Comparison of ENCODE assay signal across 24 cellular contexts in genomic region chr1:51651552-51651942, GRCh38. TPM values are rescaled to one million over a fixed set of nuclear protein-coding genes. Genes with fewer than 3 reads are reported as not detected.
DNase-seq lines count a peak whose midpoint lies in the region; ATAC-seq, FAIRE-seq and TF ChIP-seq lines count a peak whose summit lies in the region.
"Had no signal": no experiment of that assay in that cellular context is flagged by ENCODE, and none has a peak within 500 bp of the region (broad histone marks: within the 10 kb centered on the region; RNA-seq: fewer than 3 reads in every experiment).

No MANE protein-coding gene starts in this region.

- H3K27ac ChIP-seq in A549: no peak overlapping the region
- no peak overlapping the region for H3K27ac ChIP-seq in HEK293 (ENCODE audit: extremely low read depth, low read depth, low read length)
- H3K27ac ChIP-seq in smooth muscle cell (ENCODE audit: low read depth): peak overlapping the region; percentile 77
- no peak overlapping the region for H3K27ac ChIP-seq in aorta (ENCODE audit: low read depth in 1 of 2, low read length in 2 of 2)
- H3K27ac ChIP-seq: BLaER1 treated with 17β-estradiol and CSF1 and Interleukin-3, amounts not matched to agents 10 nM and 100 nM had no signal

- no peak overlapping the region for H3K9ac ChIP-seq in smooth muscle cell (ENCODE audit: low read depth)
- H3K9ac ChIP-seq: BLaER1 treated with 17β-estradiol and CSF1 and Interleukin-3, amounts not matched to agents 10 nM and 100 nM had no signal

- no peak overlapping the region for H2AFZ ChIP-seq in smooth muscle cell (ENCODE audit: low read depth)

- intact Hi-C loops in aorta (cut with DNase I): no loop called here

- H3K36me3 Mint-ChIP-seq in osteocyte (ENCODE audit: unreplicated experiment): peaks cover 11% of the 10 kb centered on the region

- FAIRE-seq in A549 (lab: Jason Lieb, UNC): no peak
- FAIRE-seq: GM12891, GM19239, H1, HTR-8/SVneo had no signal

- H3K27ac Mint-ChIP-seq in osteocyte (ENCODE audit: unreplicated experiment): peak overlapping the region; percentile 67
- H3K27ac Mint-ChIP-seq: B cell; CD4-positive, CD25-positive, alpha-beta regulatory T cell; CD8-positive, alpha-beta memory T cell had no signal

- TF ChIP-seq POLR2A in A549 (IDR thresholded peaks at IDR 0.05; ENCODE audit: low read length): no peak

- TF ChIP-seq CTCF in A549 (IDR thresholded peaks at IDR 0.05) (no peak), HEK293 (tag by site-specific recombination; IDR thresholded peaks at IDR 0.05) (no peak), osteocyte (IDR thresholded peaks at IDR 0.05) (no peak), smooth muscle cell (IDR thresholded peaks at IDR 0.05; ENCODE audit: borderline replicate concordance, insufficient read depth, poor library complexity, severe bottlenecking) (no peak)

- 0 out of 3 replicates have a peak overlapping the region, but pooled peaks have one; percentile 17 for H3K4me2 ChIP-seq in A549
- H3K4me2 ChIP-seq in smooth muscle cell: no peak overlapping the region
- H3K4me2 ChIP-seq: BLaER1 treated with 17β-estradiol and CSF1 and Interleukin-3, amounts not matched to agents 10 nM and 100 nM had no signal

- 50% methylated on average over 3 of the region's 3 CpGs for WGBS in A549 (ENCODE audit: missing lambda C conversion rate)
- 92% methylated on average over 3 of the region's 3 CpGs for WGBS in smooth muscle cell (ENCODE audit: low lambda C conversion rate)
- WGBS in aorta, 2 donors: 88 to 92% methylated on average over 3 of the region's 3 CpGs

- peaks cover 60% of the 10 kb centered on the region for H3K4me1 Mint-ChIP-seq in osteocyte (ENCODE audit: unreplicated experiment)

- TF ChIP-seq RAD21 in A549 (conservative IDR thresholded peaks at IDR 0.05 in 1 of 2, IDR thresholded peaks at IDR 0.05 in 1 of 2): no peak

- no peaks in the 10 kb centered on the region for H3K27me3 Mint-ChIP-seq in osteocyte (ENCODE audit: unreplicated experiment)
- H3K27me3 Mint-ChIP-seq: B cell; CD4-positive, CD25-positive, alpha-beta regulatory T cell; CD8-positive, alpha-beta memory T cell; IgD-negative memory B cell had no signal

- POLR2A ChIA-PET in A549 (lab: Yijun Ruan, JAX): no interaction called here
- POLR2A ChIA-PET in HEK293 (lab: Yijun Ruan, JAX): no interaction called here

- no peaks in the 10 kb centered on the region for H3K27me3 ChIP-seq in smooth muscle cell (ENCODE audit: low read depth)
- H3K27me3 ChIP-seq in aorta (ENCODE audit: control insufficient read depth in 1 of 2, insufficient read depth in 2 of 2, low read length in 1 of 2): no peaks in the 10 kb centered on the region
- H3K27me3 ChIP-seq: BLaER1 treated with 17β-estradiol and CSF1 and Interleukin-3, amounts not matched to agents 10 nM and 100 nM had no signal

- H3K79me2 ChIP-seq in smooth muscle cell (ENCODE audit: low read depth): peaks cover 30% of the 10 kb centered on the region

- H3K9me3 Mint-ChIP-seq in osteocyte (ENCODE audit: unreplicated experiment): no peaks in the 10 kb centered on the region
- H3K9me3 Mint-ChIP-seq: CD8-positive, alpha-beta memory T cell; H9; IgD-negative memory B cell had no signal

- no peak for TF ChIP-seq EP300 in A549 (IDR thresholded peaks at IDR 0.05)

- no peak for ATAC-seq in A549
- ATAC-seq in aorta (ENCODE audit: low FRiP score): no peak
- ATAC-seq in HG03097 (IDR thresholded peaks at IDR 0.05; ENCODE audit: low FRiP score, unreplicated experiment): no peak
- ATAC-seq in SK-N-SH treated with all-trans-retinoic acid at 6 μM for 48 hours: no peak

- H3K4me1 ChIP-seq in A549 (peaks cover 63% of the 10 kb centered on the region), HEK293 (ENCODE audit: control insufficient read depth, insufficient read depth, low read length) (peaks cover 4% of the 10 kb centered on the region; the same call in 1 of the 2 replicates), smooth muscle cell (ENCODE audit: low read depth) (peaks cover 8% of the 10 kb centered on the region), aorta (ENCODE audit: control insufficient read depth in 1 of 2, insufficient read depth in 2 of 2, low read length in 2 of 2) (peaks cover 3 to 6% of the 10 kb centered on the region in 2 donors)

- H3K9me3 ChIP-seq in A549: no peaks in the 10 kb centered on the region
- no peaks in the 10 kb centered on the region for H3K9me3 ChIP-seq in HEK293 (ENCODE audit: control insufficient read depth, insufficient read depth, low read depth, low read length)
- H3K9me3 ChIP-seq in smooth muscle cell (replicated peaks; ENCODE audit: low read depth): no peaks in the 10 kb centered on the region
- H3K9me3 ChIP-seq in aorta (ENCODE audit: control insufficient read depth, low read length): no peaks in the 10 kb centered on the region

- H3K4me3 ChIP-seq in A549 (no peak overlapping the region), HEK293 (ENCODE audit: low read depth, low read length) (no peak overlapping the region), smooth muscle cell (no peak overlapping the region), aorta (ENCODE audit: low read length in 2 of 2) (no peak overlapping the region)
- H3K4me3 ChIP-seq: BLaER1 treated with 17β-estradiol and CSF1 and Interleukin-3, amounts not matched to agents 10 nM and 100 nM had no signal

- H3K36me3 ChIP-seq in HEK293 (ENCODE audit: control insufficient read depth in 2 of 2, insufficient read depth in 1 of 2, low read length in 2 of 2) (peaks cover 0 to 5% of the 10 kb centered on the region in 2 experiments; a peak in 1 of 3 replicates), smooth muscle cell (ENCODE audit: low read depth) (no peaks in the 10 kb centered on the region), aorta (ENCODE audit: control insufficient read depth in 1 of 2, insufficient read depth in 2 of 2, low read length in 1 of 2) (peaks cover 2 to 3% of the 10 kb centered on the region in 2 donors)

- CTCF ChIA-PET in A549 (lab: Yijun Ruan, JAX): no interaction called here
- CTCF ChIA-PET in HEK293 (lab: Yijun Ruan, JAX): interaction anchor here (1.0 kb wide), 1 partner anchor 24 kb away, joined by 3 read pairs; no protein-coding TSS in a partner anchor

- H3F3A ChIP-seq in smooth muscle cell (ENCODE audit: low read depth): peaks cover 4% of the 10 kb centered on the region

- H3K4me3 Mint-ChIP-seq in osteocyte (ENCODE audit: unreplicated experiment): no peak overlapping the region
- H3K4me3 Mint-ChIP-seq: B cell; CD4-positive, CD25-positive, alpha-beta regulatory T cell; CD8-positive, alpha-beta memory T cell; H9; IgD-negative memory B cell had no signal

- H4K20me1 ChIP-seq in smooth muscle cell (ENCODE audit: low read depth): peaks cover 28% of the 10 kb centered on the region

- DNase-seq in A549 (ENCODE audit: low read depth in 1 of 2, low spot score in 1 of 2) (no peak), osteocyte (ENCODE audit: extremely low spot score, unreplicated experiment) (no peak), smooth muscle cell (lab: John Stamatoyannopoulos, UW; ENCODE audit: unreplicated experiment) (no peak), aorta (no peak), NK-92 (lab: John Stamatoyannopoulos, UW; ENCODE audit: unreplicated experiment) (no peak)
- DNase-seq: 8988T; CD4-positive, CD25-positive, alpha-beta regulatory T cell; CD8-positive, alpha-beta memory T cell; COR-L47; DMS 273 treated with DMSO at 0.1 percent for 48 hours; DMS53; DND-41; EL; H9 had no signal

TF ChIP-seq in A549, 52 proteins besides CTCF, POLR2A, EP300 and RAD21:
- no peak for TF ChIP-seq HOXB5 (CRISPR knock-in tag; IDR thresholded peaks at IDR 0.05)
- no peak for TF ChIP-seq BHLHE40 (IDR thresholded peaks at IDR 0.05; ENCODE audit: low read depth, low read length)
- no peak for TF ChIP-seq EHF (CRISPR knock-in tag; IDR thresholded peaks at IDR 0.05)

TF ChIP-seq in HEK293, 187 proteins besides CTCF, POLR2A, EP300 and RAD21 (continues in another document):
- TF ChIP-seq ATF2 (tag by site-specific recombination; IDR thresholded peaks at IDR 0.05; ENCODE audit: low read depth): peak; percentile 50; the same call in 1 of the 2 replicates

TF ChIP-seq in SK-N-SH treated with all-trans-retinoic acid at 6 μM for 48 hours, 23 proteins besides CTCF, POLR2A, EP300 and RAD21 (continues in another document):
- TF ChIP-seq CREB5 (CRISPR knock-in tag; IDR thresholded peaks at IDR 0.05; ENCODE audit: low read depth) (no peak), CSDC2 (CRISPR knock-in tag; IDR thresholded peaks at IDR 0.05) (no peak), ESRRG (CRISPR knock-in tag; IDR thresholded peaks at IDR 0.05) (no peak), TCF4 (CRISPR knock-in tag; IDR thresholded peaks at IDR 0.05; ENCODE audit: borderline replicate concordance) (no peak), BACH2 (CRISPR knock-in tag; IDR thresholded peaks at IDR 0.05; ENCODE audit: borderline replicate concordance) (no peak), ZNF565 (CRISPR knock-in tag; conservative IDR thresholded peaks at IDR 0.05; ENCODE audit: low read depth) (no peak), SNAI2 (CRISPR knock-in tag; IDR thresholded peaks at IDR 0.05) (no peak), TOX (CRISPR knock-in tag; IDR thresholded peaks at IDR 0.05; ENCODE audit: borderline replicate concordance) (no peak)

RNA-seq across cellular contexts. Expression of gene OSBPL9, which starts 34.7 kb away (rescaled TPM):
- polyA plus RNA-seq in A549 (2011; rRNA removed) (93.7 and 108 TPM in 2 replicates), A549 (2017; fragmentation: RNase III; extraction: RNeasy Plus Mini Kit Qiagen cat#74134 plus additional on column Dnase treatment) (45.1 to 52.9 TPM (median 52.6 TPM) in 3 replicates), smooth muscle cell (64.4 and 66.7 TPM in 2 replicates), aorta (10 to 100 TPM; 42.8 to 59.1 TPM)
- polyA plus RNA-seq in A549 (2012; cell fraction: cytosol; rRNA removed): 21.0 and 30.1 TPM in 2 replicates
- polyA plus RNA-seq in A549 (2012; cell fraction: nucleus; rRNA removed): 12.7 and 18.9 TPM in 2 replicates
- 139 and 185 TPM in 2 replicates for polyA minus RNA-seq in A549 (2011; rRNA and poly(A)+ RNA removed)
- total RNA-seq in osteocyte (103 and 107 TPM in 2 replicates), smooth muscle cell (112 and 117 TPM in 2 replicates), aorta (100 to 1,000 TPM in 1 of 2 donors, 10 to 100 TPM in 1; 98.5 to 121 TPM)
